Comparison of ENCODE assay signal across 17 cellular contexts in genomic region chr6:5645275-5645674, GRCh38.
A peak's percentile ranks its signal among the peaks of the same experiment; 100 is the strongest.
DNase-seq lines count a peak whose midpoint lies in the region; ATAC-seq and TF ChIP-seq lines count a peak whose summit lies in the region.
"Had no signal": no experiment of that assay in that cellular context is flagged by ENCODE, and none has a peak within 500 bp of the region (broad histone marks: within the 10 kb centered on the region; RNA-seq: fewer than 3 reads in every experiment).

No MANE protein-coding gene starts in this region.

- H3K27ac ChIP-seq in CD4-positive, alpha-beta T cell (ENCODE audit: low read depth, low read length): no peak overlapping the region
- H3K27ac ChIP-seq: colonic mucosa, GM23248, RWPE1, sigmoid colon had no signal

- H3K36me3 Mint-ChIP-seq in CD4-positive, alpha-beta T cell (ENCODE audit: low read depth): peaks cover 16% of the 10 kb centered on the region
- H3K36me3 Mint-ChIP-seq: natural killer cell had no signal

- intact Hi-C loops in Right ventricle myocardium superior (cut with DNase I) (no loop called here), cardiac septum (cut with DNase I) (no loop called here)
- intact Hi-C loops in CD4-positive, alpha-beta T cell (cut with DNase I, micrococcal nuclease): no loop called here

- CTCF ChIA-PET in CD4-positive, alpha-beta T cell (lab: Charles Lee): no interaction called here

- H3K4me1 Mint-ChIP-seq in CD4-positive, alpha-beta T cell (ENCODE audit: low read depth): no peaks in the 10 kb centered on the region
- H3K4me1 Mint-ChIP-seq: natural killer cell had no signal

- no peak for DNase-seq in Right ventricle myocardium superior
- no peak for DNase-seq in cardiac septum (ENCODE audit: low spot score)
- peak; percentile 79 to 88 for DNase-seq in NCI-H2081 (lab: John Stamatoyannopoulos, UW)
- peak; percentile 63 to 74 for DNase-seq in SHP77 (lab: John Stamatoyannopoulos, UW)
- peak; percentile 57 for DNase-seq in retina
- no peak for DNase-seq in CD4-positive, alpha-beta T cell
- DNase-seq in HPDE6-E6E7 (ENCODE audit: extremely low spot score): no peak
- no peak for DNase-seq in nucleus accumbens (lab: John Stamatoyannopoulos, UW)
- DNase-seq: activated CD4-positive, alpha-beta T cell treated with anti-CD3 and anti-CD28 coated beads for 4 hours; colonic mucosa; DND-41; GM23248; natural killer cell; sigmoid colon had no signal

- peak; percentile 23 for ATAC-seq in Right ventricle myocardium superior (ENCODE audit: poor library complexity)
- no peak for ATAC-seq in CD4-positive, alpha-beta T cell (ENCODE audit: poor library complexity)
- ATAC-seq: natural killer cell had no signal

- no peaks in the 10 kb centered on the region for H3K9me3 Mint-ChIP-seq in CD4-positive, alpha-beta T cell

- H3K9me3 ChIP-seq in CD4-positive, alpha-beta T cell (ENCODE audit: control insufficient read depth, low read length): peaks cover 6% of the 10 kb centered on the region
- H3K9me3 ChIP-seq: colonic mucosa had no signal

- no peak overlapping the region for H3K27ac Mint-ChIP-seq in CD4-positive, alpha-beta T cell
- H3K27ac Mint-ChIP-seq: activated naive CD8-positive, alpha-beta T cell; IgD-negative memory B cell; natural killer cell had no signal

- no peak for TF ChIP-seq CTCF in CD4-positive, alpha-beta T cell (IDR thresholded peaks at IDR 0.05)

- H3K27me3 ChIP-seq in CD4-positive, alpha-beta T cell (ENCODE audit: control insufficient read depth, insufficient read depth, low read length): no peaks in the 10 kb centered on the region
- H3K27me3 ChIP-seq: colonic mucosa, sigmoid colon had no signal

- no peak overlapping the region for H3K4me3 Mint-ChIP-seq in CD4-positive, alpha-beta T cell
- H3K4me3 Mint-ChIP-seq: activated naive CD8-positive, alpha-beta T cell; IgD-negative memory B cell; natural killer cell had no signal

- H3K27me3 Mint-ChIP-seq in CD4-positive, alpha-beta T cell: no peaks in the 10 kb centered on the region
- H3K27me3 Mint-ChIP-seq: activated naive CD8-positive, alpha-beta T cell; IgD-negative memory B cell had no signal

- POLR2A ChIA-PET in CD4-positive, alpha-beta T cell (lab: Charles Lee): no interaction called here

Comparison
In these comparisons a context has a peak if more than half of its experiments do, and no peak if none do; other contexts are left out.
1. DNase-seq: peak in NCI-H2081 (2 of 2), SHP77 (2 of 2) and retina (single experiment); none in Right ventricle myocardium superior (single experiment), cardiac septum (single experiment), CD4-positive, alpha-beta T cell (0 of 10), HPDE6-E6E7 (single experiment) and nucleus accumbens (0 of 56).